ENCODE assay signal across 1 cellular context in the genomic region with DNA sequence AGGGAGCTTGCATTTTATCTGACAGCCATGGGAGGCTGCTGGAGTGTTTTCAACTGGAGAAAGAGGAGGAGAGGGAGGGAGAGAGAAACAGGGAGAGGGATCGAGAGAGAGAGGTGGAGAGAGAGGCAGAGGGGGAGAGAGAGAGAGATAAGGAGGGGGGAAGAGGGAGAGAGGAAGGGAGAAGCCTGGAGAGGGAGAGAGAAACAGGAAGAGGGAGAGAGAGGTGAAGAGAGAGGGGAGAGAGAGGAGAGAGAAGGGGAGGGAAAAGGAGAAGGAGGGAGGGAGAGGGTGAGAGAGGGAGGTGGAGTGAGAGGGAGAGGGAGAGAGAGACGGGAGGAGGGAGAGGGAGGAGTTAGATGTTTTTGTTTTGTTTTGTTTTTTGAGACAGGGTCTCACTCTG.
TF ChIP-seq lines count a peak whose summit lies in the region.

No MANE protein-coding gene starts in this region.

TF ChIP-seq in SK-N-SH treated with all-trans-retinoic acid at 6 μM for 48 hours, 23 proteins besides CTCF, POLR2A, EP300 and RAD21 (continued from another document):
- no peak for TF ChIP-seq SNAI2 (CRISPR knock-in tag; IDR thresholded peaks at IDR 0.05)
- no peak for TF ChIP-seq ARNTL (CRISPR knock-in tag; IDR thresholded peaks at IDR 0.05; ENCODE audit: borderline replicate concordance, low read depth)
- TF ChIP-seq TOX (CRISPR knock-in tag; IDR thresholded peaks at IDR 0.05; ENCODE audit: borderline replicate concordance) = no peak
- no peak for TF ChIP-seq PPARA (CRISPR knock-in tag; IDR thresholded peaks at IDR 0.05; ENCODE audit: borderline replicate concordance)
- TF ChIP-seq, protein P1, sequence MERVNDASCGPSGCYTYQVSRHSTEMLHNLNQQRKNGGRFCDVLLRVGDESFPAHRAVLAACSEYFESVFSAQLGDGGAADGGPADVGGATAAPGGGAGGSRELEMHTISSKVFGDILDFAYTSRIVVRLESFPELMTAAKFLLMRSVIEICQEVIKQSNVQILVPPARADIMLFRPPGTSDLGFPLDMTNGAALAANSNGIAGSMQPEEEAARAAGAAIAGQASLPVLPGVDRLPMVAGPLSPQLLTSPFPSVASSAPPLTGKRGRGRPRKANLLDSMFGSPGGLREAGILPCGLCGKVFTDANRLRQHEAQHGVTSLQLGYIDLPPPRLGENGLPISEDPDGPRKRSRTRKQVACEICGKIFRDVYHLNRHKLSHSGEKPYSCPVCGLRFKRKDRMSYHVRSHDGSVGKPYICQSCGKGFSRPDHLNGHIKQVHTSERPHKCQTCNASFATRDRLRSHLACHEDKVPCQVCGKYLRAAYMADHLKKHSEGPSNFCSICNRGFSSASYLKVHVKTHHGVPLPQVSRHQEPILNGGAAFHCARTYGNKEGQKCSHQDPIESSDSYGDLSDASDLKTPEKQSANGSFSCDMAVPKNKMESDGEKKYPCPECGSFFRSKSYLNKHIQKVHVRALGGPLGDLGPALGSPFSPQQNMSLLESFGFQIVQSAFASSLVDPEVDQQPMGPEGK (CRISPR knock-in tag; IDR thresholded peaks at IDR 0.05; ENCODE audit: borderline replicate concordance) = no peak
- no peak for TF ChIP-seq OSR1 (CRISPR knock-in tag; IDR thresholded peaks at IDR 0.05)
- TF ChIP-seq GLIS3 (CRISPR knock-in tag; IDR thresholded peaks at IDR 0.05) = no peak
- TF ChIP-seq CSDC2 (CRISPR knock-in tag; IDR thresholded peaks at IDR 0.05) = no peak
